Comparison of ENCODE assay signal across 22 cellular contexts in genomic region chr14:36928432-36928831, GRCh38.
"Had no signal": no experiment of that assay in that cellular context is flagged by ENCODE, and none has a peak within 500 bp of the region (broad histone marks: within the 10 kb centered on the region; RNA-seq: fewer than 3 reads in every experiment).

No MANE protein-coding gene starts in this region.

- H3K4me3 ChIP-seq: colonic mucosa, esophagus squamous epithelium, gastrocnemius medialis, heart right ventricle, left lung, lower lobe of right lung, mucosa of descending colon had no signal

- H3K36me3 ChIP-seq: colonic mucosa, esophagus squamous epithelium, gastrocnemius medialis, heart right ventricle, left lung, lower lobe of right lung had no signal

- H3K27ac ChIP-seq: colonic mucosa, epithelial cell of prostate, esophagus squamous epithelium, gastrocnemius medialis, heart right ventricle, left lung, lower lobe of right lung had no signal

- H3K9me3 ChIP-seq: colonic mucosa, esophagus squamous epithelium, gastrocnemius medialis, left lung, lower lobe of right lung, mucosa of descending colon had no signal

- H3K4me1 ChIP-seq: colonic mucosa, gastrocnemius medialis, heart right ventricle, left lung, lower lobe of right lung had no signal

- H3K27me3 ChIP-seq: colonic mucosa, esophagus squamous epithelium, gastrocnemius medialis, heart right ventricle, left lung had no signal

- DNase-seq: colonic mucosa; cortex of kidney; effector CD8-positive, alpha-beta T cell; effector memory CD8-positive, alpha-beta T cell; endodermal cell; erythroblast; esophagus squamous epithelium; foreskin fibroblast; foreskin melanocyte; gastrocnemius medialis; glutamatergic neuron; head of caudate nucleus; heart right ventricle; hippocampal formation; left cardiac atrium; left lung; left ventricle myocardium superior; lower lobe of right lung; mesenchymal stem cell; mucosa of descending colon; naive B cell had no signal
